31 cellular contexts compared by ENCODE assay signal in genomic region chrX:122907375-122907774, GRCh38.
"Had no signal": no experiment of that assay in that cellular context is flagged by ENCODE, and none has a peak within 500 bp of the region (broad histone marks: within the 10 kb centered on the region; RNA-seq: fewer than 3 reads in every experiment).

No MANE protein-coding gene starts in this region.

- DNase-seq: activated B cell treated with CpG ODN at 0.5 μM for 24 hours; activated CD4-positive, alpha-beta memory T cell treated with anti-CD3 and anti-CD28 coated beads for 36 hours; activated CD4-positive, alpha-beta memory T cell treated with anti-CD3 and anti-CD28 coated beads, Interleukin-2, amount 10 ng/mL, durations not matched to agents 7 days and 5 days; activated CD4-positive, alpha-beta T cell treated with anti-CD3 and anti-CD28 coated beads for 1 hour; activated CD4-positive, alpha-beta T cell treated with anti-CD3 and anti-CD28 coated beads for 36 hours; activated CD4-positive, alpha-beta T cell treated with anti-CD3 and anti-CD28 coated beads for 4 hours; activated CD4-positive, alpha-beta T cell treated with anti-CD3 and anti-CD28 coated beads for 48 hours; activated CD4-positive, alpha-beta T cell treated with anti-CD3 and anti-CD28 coated beads, Interleukin-2, amount 10 ng/mL, durations not matched to agents 24 days and 14 days; activated CD4-positive, alpha-beta T cell treated with anti-CD3 and anti-CD28 coated beads, Interleukin-2, amount 10 ng/mL, durations not matched to agents 7 days and 5 days; activated CD4-positive, alpha-beta T cell treated with anti-CD3 and anti-CD28 coated beads, Interleukin-2, amount 50 U/mL, for 1 hour; activated CD4-positive, alpha-beta T cell treated with anti-CD3 and anti-CD28 coated beads, Interleukin-2, amount 50 U/mL, for 4 hours; activated CD4-positive, alpha-beta T cell treated with anti-CD3 and anti-CD28 coated beads, Interleukin-2, amount 50 U/mL, for 48 hours; activated CD4-positive, CD25-positive, alpha-beta regulatory T cell; activated CD4-positive, CD25-positive, alpha-beta regulatory T cell treated with anti-CD3 and anti-CD28 coated beads, Interleukin-2, amount 50 U/mL, for 72 hours; activated CD8-positive, alpha-beta memory T cell treated with anti-CD3 and anti-CD28 coated beads for 24 hours; activated CD8-positive, alpha-beta memory T cell treated with anti-CD3 and anti-CD28 coated beads, Interleukin-2, amount 10 ng/mL, durations not matched to agents 7 days and 5 days; activated CD8-positive, alpha-beta memory T cell treated with anti-CD3 and anti-CD28 coated beads, Interleukin-2, amount 50 U/mL, for 4 hours; activated CD8-positive, alpha-beta memory T cell treated with anti-CD3 and anti-CD28 coated beads, Interleukin-2, amount 50 U/mL, for 48 hours; activated CD8-positive, alpha-beta T cell treated with anti-CD3 and anti-CD28 coated beads for 36 hours; activated CD8-positive, alpha-beta T cell treated with anti-CD3 and anti-CD28 coated beads, Interleukin-2, amount 10 ng/mL, durations not matched to agents 7 days and 5 days; activated T-cell treated with anti-CD3 and anti-CD28 coated beads for 4 hours; activated T-cell treated with anti-CD3 and anti-CD28 coated beads, Interleukin-2, amount 50 U/mL, for 1 hour; T-helper 1 cell; T-helper 17 cell; T-helper 2 cell; T-helper 9 cell; T1000; WERI-Rb-1 had no signal

- H3K27ac ChIP-seq: VCaP, WERI-Rb-1 had no signal

- ATAC-seq: activated CD4-positive, alpha-beta T cell treated with anti-CD3 and anti-CD28 coated beads for 36 hours; activated CD4-positive, CD25-positive, alpha-beta regulatory T cell treated with anti-CD3 and anti-CD28 coated beads, Interleukin-2, amount 50 U/mL, for 24 hours; activated CD8-positive, alpha-beta memory T cell treated with anti-CD3 and anti-CD28 coated beads, Interleukin-2, amount 10 ng/mL, durations not matched to agents 7 days and 5 days; activated CD8-positive, alpha-beta T cell treated with anti-CD3 and anti-CD28 coated beads for 36 hours; activated CD8-positive, alpha-beta T cell treated with anti-CD3 and anti-CD28 coated beads, Interleukin-2, amount 10 ng/mL, durations not matched to agents 7 days and 5 days; T-helper 17 cell; WTC11 had no signal

- H3K36me3 ChIP-seq: WERI-Rb-1 had no signal
